ENCODE assay signal across 1 cellular context in genomic region chr10:73119457-73119856, GRCh38.
TF ChIP-seq lines count a peak whose summit lies in the region.

No MANE protein-coding gene starts in this region.

TF ChIP-seq in GM23338, 12 proteins besides CTCF, POLR2A, EP300 and RAD21 (continued from another document):
- TF ChIP-seq ZNF462 (CRISPR knock-in tag; IDR thresholded peaks at IDR 0.05) (no peak), POLR2AphosphoS5 (IDR thresholded peaks at IDR 0.05; ENCODE audit: low read depth) (no peak), ZNF114 (CRISPR knock-in tag; IDR thresholded peaks at IDR 0.05) (no peak), NANOG (IDR thresholded peaks at IDR 0.05; ENCODE audit: borderline replicate concordance) (no peak), REST (IDR thresholded peaks at IDR 0.05; ENCODE audit: unreplicated experiment) (no peak)
